ENCODE assay signal across 8 cellular contexts in the genomic region with DNA sequence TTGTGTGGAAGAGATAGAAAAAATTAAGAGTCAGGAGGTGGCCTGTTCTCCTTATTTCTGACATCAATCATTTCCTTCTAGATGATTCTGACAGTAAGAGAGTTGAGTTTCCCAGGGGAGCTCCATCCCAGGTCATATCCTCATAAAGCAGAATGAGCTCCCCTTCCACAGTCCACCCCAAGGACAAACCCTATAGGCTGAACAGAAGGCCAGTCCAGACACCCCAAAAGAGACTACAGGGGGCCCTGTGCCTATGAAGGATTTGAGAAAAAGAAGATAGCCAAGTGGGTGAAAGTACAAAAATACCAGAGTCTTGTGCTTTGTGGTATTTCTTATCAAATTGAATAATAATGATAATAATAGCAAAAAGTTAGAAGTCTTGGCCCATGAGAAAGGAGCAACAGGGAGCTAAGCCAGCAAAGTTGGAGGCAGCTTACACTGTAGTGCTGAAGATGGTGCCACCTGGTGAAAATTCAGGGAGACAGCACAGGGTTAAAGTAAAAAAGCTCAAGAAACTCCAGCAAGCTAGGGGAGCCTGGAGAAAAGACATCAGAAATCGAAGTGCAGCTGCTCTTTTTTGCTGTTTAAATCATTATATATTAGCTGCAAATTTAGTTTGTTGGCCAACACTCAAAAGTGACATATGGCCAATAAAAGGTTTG. TPM values are rescaled to one million over a fixed set of nuclear protein-coding genes. Genes with fewer than 3 reads are reported as not detected.
DNase-seq lines count a peak whose midpoint lies in the region; TF ChIP-seq lines count a peak whose summit lies in the region.

No MANE protein-coding gene starts in this region.

- no peak overlapping the region for H2BK120ac ChIP-seq in H9 (ENCODE audit: low read depth, low read length, poor library complexity, severe bottlenecking)

- no peaks in the 10 kb centered on the region for H3K79me1 ChIP-seq in H9 (ENCODE audit: insufficient read depth, low read depth, low read length, poor library complexity, severe bottlenecking)

- H3K4me2 ChIP-seq in H9 (ENCODE audit: insufficient read depth, insufficient read length, low read length), result no peak overlapping the region

- CTCF ChIA-PET in activated CD4-positive, alpha-beta T cell treated with anti-CD3 and anti-CD28 coated beads, Interleukin-2, amount 10 ng/mL, durations not matched to agents 7 days and 5 days (lab: Charles Lee), result interaction anchor here (1.3 kb wide), 1 partner anchor 23 kb away, joined by 3 read pairs; no protein-coding TSS in a partner anchor

- POLR2A ChIA-PET in activated CD4-positive, alpha-beta T cell treated with anti-CD3 and anti-CD28 coated beads, Interleukin-2, amount 10 ng/mL, durations not matched to agents 7 days and 5 days (lab: Charles Lee), result no interaction called here

- H3K79me2 ChIP-seq in H9 (ENCODE audit: insufficient read depth, low read length), result no peaks in the 10 kb centered on the region

- H3T11ph ChIP-seq in H9 (ENCODE audit: low read length), result no peak overlapping the region

- peaks cover 21% of the 10 kb centered on the region for H3K9me3 ChIP-seq in H9 (ENCODE audit: control insufficient read depth, low read depth, low read length)

- H4K8ac ChIP-seq in H9 (replicated peaks; ENCODE audit: insufficient read length, low read depth, low read length), result no peak overlapping the region

- no peak overlapping the region for H3K56ac ChIP-seq in H9 (ENCODE audit: insufficient read length, low read depth, low read length)

- H3K27ac ChIP-seq in H9 (ENCODE audit: insufficient read length, low read depth, low read length), result no peak overlapping the region

- no peak overlapping the region for H3K4me3 ChIP-seq in AG09309 (ENCODE audit: control insufficient read depth, low read depth, low read length)
- H3K4me3 ChIP-seq in epithelial cell of proximal tubule (ENCODE audit: low read depth, low read length), result no peak overlapping the region

- H3K9me3 Mint-ChIP-seq in H9 (peaks cover 15 to 25% of the 10 kb centered on the region in 2 experiments), type B pancreatic cell (no peaks in the 10 kb centered on the region)
- no peaks in the 10 kb centered on the region for H3K9me3 Mint-ChIP-seq in activated CD4-positive, alpha-beta T cell treated with anti-CD3 and anti-CD28 coated beads, Interleukin-2, amount 10 ng/mL, durations not matched to agents 7 days and 5 days

- no peaks in the 10 kb centered on the region for H4K20me1 ChIP-seq in H9 (ENCODE audit: control insufficient read depth, insufficient read depth, insufficient read length)

- H3K4me1 Mint-ChIP-seq in H9 (peaks cover 4% of the 10 kb centered on the region in 2 experiments; a peak in 1 of 4 replicates), type B pancreatic cell (ENCODE audit: unreplicated experiment) (peaks cover 6% of the 10 kb centered on the region)
- no peaks in the 10 kb centered on the region for H3K4me1 Mint-ChIP-seq in activated CD4-positive, alpha-beta T cell treated with anti-CD3 and anti-CD28 coated beads, Interleukin-2, amount 10 ng/mL, durations not matched to agents 7 days and 5 days

- no peak overlapping the region for H4K5ac ChIP-seq in H9 (ENCODE audit: insufficient read length, low read depth, low read length)

- no peak overlapping the region for H3K4ac ChIP-seq in H9 (ENCODE audit: low read depth, low read length)

- H3K23me2 ChIP-seq in H9 (ENCODE audit: insufficient read length, low read depth, low read length, poor library complexity, severe bottlenecking), result no peaks in the 10 kb centered on the region

- H2AK5ac ChIP-seq in H9 (ENCODE audit: insufficient read length, low read length), result no peak overlapping the region

- no peak overlapping the region for H3K14ac ChIP-seq in H9 (ENCODE audit: insufficient read depth, low read length)

- no peak overlapping the region for H3K23ac ChIP-seq in H9 (ENCODE audit: insufficient read length, low read depth, low read length)

- DNase-seq in AG09309 (ENCODE audit: low read depth), result no peak
- peak; percentile 46 for DNase-seq in H9
- peak; percentile 15 for DNase-seq in NCI-H226
- DNase-seq in epithelial cell of proximal tubule (ENCODE audit: low read depth), result no peak
- DNase-seq in type B pancreatic cell (ENCODE audit: extremely low spot score, unreplicated experiment), result no peak
- no peak for DNase-seq in 8988T
- DNase-seq in epidermal melanocyte (ENCODE audit: insufficient read length, low spot score), result no peak
- DNase-seq in activated CD4-positive, alpha-beta T cell treated with anti-CD3 and anti-CD28 coated beads, Interleukin-2, amount 10 ng/mL, durations not matched to agents 7 days and 5 days, result no peak

- no peak overlapping the region for H2BK12ac ChIP-seq in H9 (ENCODE audit: insufficient read length, low read depth, low read length)

- no peak overlapping the region for H4K91ac ChIP-seq in H9 (ENCODE audit: insufficient read length, low read depth, low read length)

- H3K4me3 Mint-ChIP-seq in H9, result no peak overlapping the region
- H3K4me3 Mint-ChIP-seq in type B pancreatic cell, result no peak overlapping the region
- no peak overlapping the region for H3K4me3 Mint-ChIP-seq in activated CD4-positive, alpha-beta T cell treated with anti-CD3 and anti-CD28 coated beads, Interleukin-2, amount 10 ng/mL, durations not matched to agents 7 days and 5 days

- H3K27ac Mint-ChIP-seq in H9 (no peak overlapping the region; a peak in 1 of 7 replicates), type B pancreatic cell (no peak overlapping the region)
- H3K27ac Mint-ChIP-seq in activated CD4-positive, alpha-beta T cell treated with anti-CD3 and anti-CD28 coated beads, Interleukin-2, amount 10 ng/mL, durations not matched to agents 7 days and 5 days, result no peak overlapping the region

- H2BK20ac ChIP-seq in H9 (ENCODE audit: low read depth, low read length, poor library complexity, severe bottlenecking), result no peak overlapping the region

- H3K27me3 ChIP-seq in H9 (ENCODE audit: insufficient read depth, low read length), result no peaks in the 10 kb centered on the region

- TF ChIP-seq CTCF in AG09309 (IDR thresholded peaks at IDR 0.05; ENCODE audit: control insufficient read depth, insufficient read depth, low read depth, low read length, missing control alignments), result peak; percentile 40
- TF ChIP-seq CTCF in H9 (conservative IDR thresholded peaks at IDR 0.05), result peak; percentile 76
- TF ChIP-seq CTCF in epithelial cell of proximal tubule (conservative IDR thresholded peaks at IDR 0.05; ENCODE audit: low read depth, low read length), result peak; percentile 87
- peak; percentile 68 for TF ChIP-seq CTCF in type B pancreatic cell (conservative IDR thresholded peaks at IDR 0.05)

- H3K18ac ChIP-seq in H9 (ENCODE audit: insufficient read length, low read depth, low read length), result no peak overlapping the region

- H3K27me3 Mint-ChIP-seq in H9 (ENCODE audit: low read depth), result no peaks in the 10 kb centered on the region
- no peaks in the 10 kb centered on the region for H3K27me3 Mint-ChIP-seq in type B pancreatic cell
- no peaks in the 10 kb centered on the region for H3K27me3 Mint-ChIP-seq in activated CD4-positive, alpha-beta T cell treated with anti-CD3 and anti-CD28 coated beads, Interleukin-2, amount 10 ng/mL, durations not matched to agents 7 days and 5 days

- H3K36me3 Mint-ChIP-seq in H9 (ENCODE audit: insufficient read depth in 1 of 3, low read depth in 3 of 3) (peaks cover 12 to 16% (median 15%) of the 10 kb centered on the region in 3 experiments), type B pancreatic cell (no peaks in the 10 kb centered on the region)
- no peaks in the 10 kb centered on the region for H3K36me3 Mint-ChIP-seq in activated CD4-positive, alpha-beta T cell treated with anti-CD3 and anti-CD28 coated beads, Interleukin-2, amount 10 ng/mL, durations not matched to agents 7 days and 5 days (ENCODE audit: low read depth)

- WGBS in H9 (ENCODE audit: extremely low coverage, insufficient read length, low lambda C conversion rate), result no CpG with 5 or more reads among the region's 1 CpG

- no peak overlapping the region for H3K9ac ChIP-seq in H9 (ENCODE audit: extremely low read depth, insufficient read length, low read length)

- no peak overlapping the region for H2BK15ac ChIP-seq in H9 (ENCODE audit: low read depth, low read length)

- H3K4me1 ChIP-seq in H9 (ENCODE audit: insufficient read depth, low read length), result no peaks in the 10 kb centered on the region

- H2BK5ac ChIP-seq in H9 (ENCODE audit: insufficient read length, low read length), result no peak overlapping the region

- no peak overlapping the region for H2AFZ ChIP-seq in H9 (ENCODE audit: low read length)

RNA-seq across cellular contexts. Expression of a gene that starts 35.9 kb away (rescaled TPM):
- not detected in 2 replicates for total RNA-seq in H9 (2021)
- not detected in 2 replicates for total RNA-seq in epithelial cell of proximal tubule
- total RNA-seq in type B pancreatic cell (ENCODE audit: low replicate concordance), result 1.3 TPM in 1 of 2 replicates, not detected in the other
- total RNA-seq in activated CD4-positive, alpha-beta T cell treated with anti-CD3 and anti-CD28 coated beads, Interleukin-2, amount 10 ng/mL, durations not matched to agents 7 days and 5 days, result not detected

Comparison
In these comparisons a context has a peak if more than half of its experiments do, and no peak if none do; other contexts are left out.
1. DNase-seq: peak in H9 (single experiment) and NCI-H226 (single experiment); none in AG09309 (single experiment), epithelial cell of proximal tubule (single experiment), type B pancreatic cell (single experiment), 8988T (single experiment), epidermal melanocyte (single experiment) and activated CD4-positive, alpha-beta T cell treated with anti-CD3 and anti-CD28 coated beads, Interleukin-2, amount 10 ng/mL, durations not matched to agents 7 days and 5 days (single experiment).
2. Peak in every context shown above with its lines, with median percentiles within 50 percentile points of each other: CTCF ChIP-seq.